In the genomic region with DNA sequence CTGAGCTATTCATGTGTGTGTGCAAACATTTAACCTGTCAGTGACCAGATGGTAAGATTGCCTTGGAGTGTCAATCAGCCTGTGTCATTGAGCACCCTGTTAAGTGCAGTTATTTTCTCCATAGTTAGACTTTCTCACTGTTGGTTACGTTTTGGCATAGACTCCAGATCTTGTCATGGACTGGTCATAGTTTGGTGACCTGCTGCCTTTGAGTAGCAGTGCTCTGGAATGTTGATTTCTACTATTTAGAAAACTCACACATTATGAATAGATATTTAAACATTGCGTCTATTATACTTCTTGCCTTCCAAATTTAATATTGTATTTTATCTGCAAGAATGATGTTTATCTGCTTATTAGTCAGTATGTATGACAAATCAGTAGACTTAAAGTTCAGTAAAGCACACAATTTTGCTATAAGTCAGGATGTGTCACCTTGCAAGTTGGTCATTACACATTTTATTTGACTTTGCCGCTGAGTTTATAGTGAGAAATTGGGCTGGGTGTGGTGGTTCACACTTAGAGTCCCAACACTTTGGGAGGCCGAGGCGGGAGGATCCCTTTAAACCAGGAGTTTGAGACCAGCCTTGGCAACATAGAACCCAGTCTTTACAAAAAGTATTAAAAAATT, we compare ENCODE assay signal across 23 cellular contexts. TPM values are rescaled to one million over a fixed set of nuclear protein-coding genes. Genes with fewer than 3 reads are reported as not detected.
A peak's percentile ranks its signal among the peaks of the same experiment; 100 is the strongest.
DNase-seq lines count a peak whose midpoint lies in the region; ATAC-seq and TF ChIP-seq lines count a peak whose summit lies in the region.
"Had no signal": no experiment of that assay in that cellular context is flagged by ENCODE, and none has a peak within 500 bp of the region (broad histone marks: within the 10 kb centered on the region; RNA-seq: fewer than 3 reads in every experiment).

No MANE protein-coding gene starts in this region.

- H3K36me3 Mint-ChIP-seq in MCF 10A (ENCODE audit: insufficient read depth, unreplicated experiment), result peaks cover 47% of the 10 kb centered on the region
- peaks cover 4% of the 10 kb centered on the region for H3K36me3 Mint-ChIP-seq in chondrocyte (ENCODE audit: low read depth)

- WGBS in psoas muscle, 3 donors, result 93 to 95% (median 94%) methylated on average over 5 of the region's 5 CpGs
- WGBS in stomach, 5 donors, result 88 to 94% (median 91%) methylated on average over 5 of the region's 5 CpGs

- H3K27ac ChIP-seq in breast epithelium (no peak overlapping the region), psoas muscle (peak overlapping the region; percentile 54), stomach (no peak overlapping the region)
- H3K27ac ChIP-seq: lower lobe of right lung, ovary, tibial artery had no signal

- peaks cover 15% of the 10 kb centered on the region for H4K20me1 ChIP-seq in Loucy (ENCODE audit: insufficient read depth, low read length, poor library complexity, severe bottlenecking)

- POLR2A ChIA-PET in MCF 10A (lab: Yijun Ruan, JAX), result interaction anchor here (1.1 kb wide), 1 partner anchor 21 kb away, joined by 3 read pairs; no protein-coding TSS in a partner anchor

- H3K4me1 ChIP-seq in breast epithelium, result no peaks in the 10 kb centered on the region
- H3K4me1 ChIP-seq in Loucy (ENCODE audit: insufficient read depth, low read length, poor library complexity, severe bottlenecking), result peaks cover 14% of the 10 kb centered on the region
- H3K4me1 ChIP-seq in psoas muscle, result peaks cover 17% of the 10 kb centered on the region
- H3K4me1 ChIP-seq in stomach, result peaks cover 0 to 33% (median 11%) of the 10 kb centered on the region in 4 donors
- H3K4me1 ChIP-seq: lower lobe of right lung had no signal

- TF ChIP-seq CTCF in MCF 10A (IDR thresholded peaks at IDR 0.05; ENCODE audit: unreplicated experiment) (no peak), breast epithelium (IDR thresholded peaks at IDR 0.05) (no peak), Loucy (conservative IDR thresholded peaks at IDR 0.05; ENCODE audit: low read length) (no peak), chondrocyte (IDR thresholded peaks at IDR 0.05) (no peak), psoas muscle (IDR thresholded peaks at IDR 0.05) (no peak), stomach (IDR thresholded peaks at IDR 0.05) (no peak)

- BruUV-seq in MCF 10A (replicated peaks; lab: Mats Ljungman, UMichigan), result TSS peak; percentile 8

- H3K9me3 Mint-ChIP-seq in MCF 10A (ENCODE audit: unreplicated experiment) (peaks cover 3% of the 10 kb centered on the region), chondrocyte (ENCODE audit: low read depth) (peaks cover 10% of the 10 kb centered on the region)

- peak overlapping the region; percentile 31 for H3K4me2 ChIP-seq in Loucy (ENCODE audit: low read depth, low read length, poor library complexity, severe bottlenecking)

- no peaks in the 10 kb centered on the region for H3K9me2 ChIP-seq in Loucy (replicated peaks; ENCODE audit: low read depth, low read length)

- CTCF ChIA-PET in MCF 10A (lab: Yijun Ruan, JAX), result interaction anchor here (0.9 kb wide), 1 partner anchor 48 kb away, joined by 4 read pairs; no protein-coding TSS in a partner anchor

- no peak overlapping the region for H3K4me3 Mint-ChIP-seq in MCF 10A (ENCODE audit: unreplicated experiment)
- no peak overlapping the region for H3K4me3 Mint-ChIP-seq in chondrocyte (ENCODE audit: unreplicated experiment)
- H3K4me3 Mint-ChIP-seq: activated CD4-positive, alpha-beta T cell treated with anti-CD3 and anti-CD28 coated beads, Interleukin-2, amount 10 ng/mL, durations not matched to agents 24 days and 14 days; brain; nephron had no signal

- intact Hi-C loops in MCF 10A (cut with micrococcal nuclease) (no loop called here), breast epithelium (cut with DNase I; ENCODE audit: low total_unique reads) (no loop called here), psoas muscle (cut with DNase I) (no loop called here), stomach (cut with DNase I; ENCODE audit: low total_unique reads) (no loop called here)

- TF ChIP-seq POLR2A in breast epithelium (IDR thresholded peaks at IDR 0.05) (no peak), stomach (IDR thresholded peaks at IDR 0.05) (no peak)

- ATAC-seq in psoas muscle (no peak), HG03097 (IDR thresholded peaks at IDR 0.05; ENCODE audit: low FRiP score, unreplicated experiment) (no peak)
- ATAC-seq: lower lobe of right lung had no signal

- TF ChIP-seq EP300 in stomach (IDR thresholded peaks at IDR 0.05), result no peak

- H3K9me3 ChIP-seq in breast epithelium (peaks cover 0 to 17% of the 10 kb centered on the region in 2 donors), Loucy (ENCODE audit: insufficient read depth, low read depth, low read length) (peaks cover 9% of the 10 kb centered on the region; the same call in 1 of the 2 replicates), psoas muscle (peaks cover 16% of the 10 kb centered on the region), stomach (peaks cover 0 to 23% (median 10%) of the 10 kb centered on the region in 4 donors)
- H3K9me3 ChIP-seq: ovary had no signal

- H3F3A ChIP-seq in Loucy (ENCODE audit: low read depth), result no peaks in the 10 kb centered on the region

- no peak overlapping the region for H3K27ac Mint-ChIP-seq in MCF 10A (ENCODE audit: low read depth, unreplicated experiment)
- H3K27ac Mint-ChIP-seq in chondrocyte (ENCODE audit: unreplicated experiment), result peak overlapping the region; percentile 17
- H3K27ac Mint-ChIP-seq: brain, nephron had no signal

- H2AFZ ChIP-seq in Loucy (ENCODE audit: low read length), result no peak overlapping the region

- H3K27me3 ChIP-seq in breast epithelium (no peaks in the 10 kb centered on the region), Loucy (ENCODE audit: insufficient read depth, low read length, poor library complexity, severe bottlenecking) (no peaks in the 10 kb centered on the region), psoas muscle (ENCODE audit: insufficient read depth in 3 of 3, low read length in 2 of 3) (no peaks in the 10 kb centered on the region), stomach (no peaks in the 10 kb centered on the region)
- H3K27me3 ChIP-seq: ovary, tibial artery had no signal

- peaks cover 38% of the 10 kb centered on the region for H3K79me2 ChIP-seq in Loucy (ENCODE audit: insufficient read depth, low read length)

- no peaks in the 10 kb centered on the region for H3K27me3 Mint-ChIP-seq in MCF 10A (ENCODE audit: insufficient read depth, unreplicated experiment)
- H3K27me3 Mint-ChIP-seq in chondrocyte (ENCODE audit: low read depth), result no peaks in the 10 kb centered on the region
- H3K27me3 Mint-ChIP-seq: activated CD4-positive, alpha-beta T cell treated with anti-CD3 and anti-CD28 coated beads, Interleukin-2, amount 10 ng/mL, durations not matched to agents 24 days and 14 days; brain had no signal

- no peak for DNase-seq in MCF 10A (ENCODE audit: unreplicated experiment)
- DNase-seq in breast epithelium (ENCODE audit: low spot score in 2 of 2), result no peak
- no peak for DNase-seq in chondrocyte (ENCODE audit: low spot score)
- no peak for DNase-seq in psoas muscle
- no peak for DNase-seq in T-helper 1 cell
- no peak for DNase-seq in stomach
- DNase-seq: activated CD4-positive, alpha-beta T cell treated with anti-CD3 and anti-CD28 coated beads, Interleukin-2, amount 10 ng/mL, durations not matched to agents 24 days and 14 days; activated naive CD4-positive, alpha-beta T cell treated with Interleukin-2 at 50 U/mL for 16 hours; DMS 273 treated with DMSO at 0.1 percent for 48 hours; lower lobe of right lung; NCI-H1436; NCI-H2107; NCI-H345; NCI-H774; ovary; retina; small intestine; T1000; tibial artery had no signal

- no peak overlapping the region for H3K4me3 ChIP-seq in breast epithelium
- no peak overlapping the region for H3K4me3 ChIP-seq in Loucy (ENCODE audit: low read length, poor library complexity, severe bottlenecking)
- H3K4me3 ChIP-seq in psoas muscle, result no peak overlapping the region
- no peak overlapping the region for H3K4me3 ChIP-seq in stomach
- H3K4me3 ChIP-seq: lower lobe of right lung, ovary, tibial artery had no signal

- H3K4me1 Mint-ChIP-seq in MCF 10A (ENCODE audit: insufficient read depth, unreplicated experiment), result no peaks in the 10 kb centered on the region
- peaks cover 18% of the 10 kb centered on the region for H3K4me1 Mint-ChIP-seq in chondrocyte (ENCODE audit: low read depth)
- H3K4me1 Mint-ChIP-seq: nephron had no signal

- H3K36me3 ChIP-seq in breast epithelium (peaks cover 4% of the 10 kb centered on the region), Loucy (ENCODE audit: insufficient read depth, low read length) (peaks cover 42% of the 10 kb centered on the region; the same call in 1 of the 2 replicates), psoas muscle (ENCODE audit: insufficient read depth in 1 of 2, low read depth in 1 of 2) (peaks cover 2 to 58% of the 10 kb centered on the region in 2 donors), stomach (peaks cover 17 to 51% (median 43%) of the 10 kb centered on the region in 4 donors)
- H3K36me3 ChIP-seq: ovary had no signal

- no peak overlapping the region for H3K9ac ChIP-seq in Loucy (ENCODE audit: low read depth, low read length, poor library complexity, severe bottlenecking)

RNA-seq across cellular contexts. Expression of a gene that starts 42.4 kb away (rescaled TPM):
- total RNA-seq in MCF 10A (2022) (15.6 and 19.2 TPM in 2 replicates), breast epithelium (10 to 100 TPM; 31.5 to 40.8 (median 31.7) TPM), chondrocyte (24.7 to 27.4 TPM (median 26.2 TPM) in 3 replicates), psoas muscle (10 to 100 TPM; 50.9 to 79.8 (median 56.8) TPM), stomach (10 to 100 TPM in 4 of 5 donors, 1 to 10 TPM in 1; 8.1 to 48.1 (median 23.2) TPM)
- polyA plus RNA-seq in psoas muscle (10 to 100 TPM in 2 of 3 donors, 1 to 10 TPM in 1; 8.7 to 53.3 (median 20.8) TPM), stomach (1 to 10 TPM; 5.1 to 7.5 (median 5.4) TPM)
